Comparison of ENCODE assay signal across 16 cellular contexts in the genomic region with DNA sequence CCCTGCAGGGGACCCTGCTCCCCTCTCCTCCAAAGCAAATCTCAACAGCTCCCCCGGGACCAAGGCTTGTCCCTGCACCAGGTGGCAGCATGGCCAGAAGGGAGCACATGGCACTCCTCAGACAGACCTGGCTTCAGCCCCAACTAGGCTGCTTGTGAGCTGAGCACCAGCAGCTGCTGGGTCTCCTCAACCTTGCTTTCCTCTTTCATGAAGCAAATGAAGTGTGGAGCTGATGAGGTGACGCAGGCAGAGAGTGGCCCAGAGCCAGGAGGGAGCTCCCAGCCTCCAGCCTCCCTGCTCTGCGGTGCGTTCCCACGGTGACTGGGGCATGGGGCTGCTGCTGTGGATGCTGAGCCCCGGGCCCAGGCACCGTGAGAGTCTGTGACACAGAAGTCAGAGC. TPM values are rescaled to one million over a fixed set of nuclear protein-coding genes. Genes with fewer than 3 reads are reported as not detected.
DNase-seq lines count a peak whose midpoint lies in the region; ATAC-seq and TF ChIP-seq lines count a peak whose summit lies in the region.
"Had no signal": no experiment of that assay in that cellular context is flagged by ENCODE, and none has a peak within 500 bp of the region (broad histone marks: within the 10 kb centered on the region; RNA-seq: fewer than 3 reads in every experiment).

No MANE protein-coding gene starts in this region.

- DNase-seq in Daoy (ENCODE audit: low read depth) (peak; percentile 78), NCI-H1694 treated with DMSO at 0.1 percent for 48 hours (lab: John Stamatoyannopoulos, UW) (peak; percentile 93), astrocyte of the spinal cord (ENCODE audit: low read depth, low spot score) (peak; percentile 64), naive B cell (no peak), GDM1 (lab: John Stamatoyannopoulos, UW) (no peak), endodermal cell (no peak), SIG-M5 treated with dmso at 0.1 percent for 504 hours (lab: John Stamatoyannopoulos, UW; ENCODE audit: unreplicated experiment) (no peak)
- DNase-seq: activated CD4-positive, alpha-beta T cell treated with anti-CD3 and anti-CD28 coated beads for 1 hour; activated naive CD8-positive, alpha-beta T cell treated with anti-CD3 and anti-CD28 coated beads, Interleukin-2, amount 10 ng/mL, durations not matched to agents 7 days and 5 days; esophagus squamous epithelium; NCI-H2081 treated with DMSO at 0.1 percent for 48 hours; OCI-M1 had no signal

- H3K27me3 Mint-ChIP-seq in naive B cell (peaks cover 0 to 7% (median 0%) of the 10 kb centered on the region in 3 donors), endodermal cell (ENCODE audit: insufficient read depth) (no peaks in the 10 kb centered on the region)
- H3K27me3 Mint-ChIP-seq: activated naive CD8-positive, alpha-beta T cell treated with anti-CD3 and anti-CD28 coated beads, Interleukin-2, amount 10 ng/mL, durations not matched to agents 7 days and 5 days had no signal

- H3K4me1 Mint-ChIP-seq in naive B cell (peaks cover 15% of the 10 kb centered on the region in 3 donors), endodermal cell (no peaks in the 10 kb centered on the region)
- H3K4me1 Mint-ChIP-seq: activated naive CD8-positive, alpha-beta T cell treated with anti-CD3 and anti-CD28 coated beads, Interleukin-2, amount 10 ng/mL, durations not matched to agents 7 days and 5 days had no signal

- H3K27me3 ChIP-seq in endodermal cell (ENCODE audit: control insufficient read depth, insufficient read depth, low read length, poor library complexity, severe bottlenecking) = no peaks in the 10 kb centered on the region
- H3K27me3 ChIP-seq: neural progenitor cell had no signal

- ATAC-seq in naive B cell (ENCODE audit: low read depth in 2 of 2) (peak; percentile 18 to 30), GM21360 (IDR thresholded peaks at IDR 0.05; ENCODE audit: unreplicated experiment) (no peak)

- H3K27ac ChIP-seq in endodermal cell (ENCODE audit: low read depth, low read length) = no peak overlapping the region
- H3K27ac ChIP-seq: esophagus squamous epithelium, neural progenitor cell had no signal

- no peaks in the 10 kb centered on the region for H3K4me1 ChIP-seq in endodermal cell (ENCODE audit: control insufficient read depth, insufficient read depth, low read length)

- in situ Hi-C loops in astrocyte of the spinal cord (cut with HindIII; ENCODE audit: low sequenced_read_pairs) = no loop called here

- H3K4me3 Mint-ChIP-seq in naive B cell (peak overlapping the region in 1 of 8 donors; percentile 35), endodermal cell (no peak overlapping the region)
- H3K4me3 Mint-ChIP-seq: activated naive CD8-positive, alpha-beta T cell treated with anti-CD3 and anti-CD28 coated beads, Interleukin-2, amount 10 ng/mL, durations not matched to agents 7 days and 5 days; neural progenitor cell had no signal

- H3K9me3 ChIP-seq in endodermal cell (ENCODE audit: control insufficient read depth, low read length) = no peaks in the 10 kb centered on the region
- H3K9me3 ChIP-seq: esophagus squamous epithelium had no signal

- H3K9me3 Mint-ChIP-seq in naive B cell (no peaks in the 10 kb centered on the region), endodermal cell (peaks cover 3% of the 10 kb centered on the region)
- H3K9me3 Mint-ChIP-seq: IgD-negative memory B cell, neural progenitor cell had no signal

- TF ChIP-seq CTCF in astrocyte of the spinal cord (IDR thresholded peaks at IDR 0.05; ENCODE audit: low read depth, low read length) (no peak), endodermal cell (conservative IDR thresholded peaks at IDR 0.05) (no peak)

- no peaks in the 10 kb centered on the region for H3K36me3 Mint-ChIP-seq in naive B cell
- peaks cover 11% of the 10 kb centered on the region for H3K36me3 Mint-ChIP-seq in endodermal cell (ENCODE audit: low read depth)
- H3K36me3 Mint-ChIP-seq: activated naive CD8-positive, alpha-beta T cell treated with anti-CD3 and anti-CD28 coated beads, Interleukin-2, amount 10 ng/mL, durations not matched to agents 7 days and 5 days had no signal

- no peak overlapping the region for H3K9ac ChIP-seq in endodermal cell (ENCODE audit: extremely low read depth, low read length, poor library complexity, severe bottlenecking)
- H3K9ac ChIP-seq: neural progenitor cell had no signal

- 92 to 100% methylated on average over 3 to 7 of the region's 7 CpGs for WGBS in endodermal cell (ENCODE audit: insufficient coverage in 1 of 2, insufficient read length in 1 of 2), 2 experiments

- H3K4me3 ChIP-seq in astrocyte of the spinal cord (ENCODE audit: low read depth, low read length) (no peak overlapping the region), endodermal cell (ENCODE audit: low read length) (no peak overlapping the region)
- H3K4me3 ChIP-seq: esophagus squamous epithelium, neural progenitor cell, smooth muscle cell had no signal

- H3K27ac Mint-ChIP-seq in naive B cell (no peak overlapping the region), endodermal cell (no peak overlapping the region)
- H3K27ac Mint-ChIP-seq: activated naive CD8-positive, alpha-beta T cell treated with anti-CD3 and anti-CD28 coated beads, Interleukin-2, amount 10 ng/mL, durations not matched to agents 7 days and 5 days; IgD-negative memory B cell; neural progenitor cell had no signal

- H3K36me3 ChIP-seq in endodermal cell (ENCODE audit: control insufficient read depth, insufficient read depth, low read length) = no peaks in the 10 kb centered on the region
- H3K36me3 ChIP-seq: esophagus squamous epithelium, neural progenitor cell had no signal

RNA-seq across cellular contexts. Expression of a gene that starts 34.0 kb away (rescaled TPM):
- total RNA-seq in Daoy (2014; rRNA removed; shearing (Covaris generic)) = 2.5 and 5.1 TPM in 2 replicates
- polyA plus RNA-seq in naive B cell (ENCODE audit: low read depth in 6 of 6) = 1 to 10 TPM in 5 of 6 donors, not detected in 1; 3.1 to 8.8 (median 4.3) TPM
- total RNA-seq in endodermal cell = 100 to 1,000 TPM in 1 of 2 donors, 10 to 100 TPM in 1; 83.0 to 103 TPM
- polyA plus RNA-seq in endodermal cell (2013, experiment 1 of 2) = 28.4 TPM
- polyA plus RNA-seq in endodermal cell (2013, experiment 2 of 2) = 20.2 TPM

RNA-seq across cellular contexts. Expression of a gene that starts 47.5 kb away (rescaled TPM):
- 7.0 and 8.5 TPM in 2 replicates for total RNA-seq in Daoy (2014; rRNA removed; shearing (Covaris generic))
- polyA plus RNA-seq in naive B cell (ENCODE audit: low read depth in 6 of 6) = 10 to 100 TPM; 23.7 to 38.7 (median 35.7) TPM
- total RNA-seq in endodermal cell = 10 to 100 TPM; 50.4 to 56.4 TPM
- 30.8 TPM for polyA plus RNA-seq in endodermal cell (2013, experiment 1 of 2)
- polyA plus RNA-seq in endodermal cell (2013, experiment 2 of 2) = 32.3 TPM

Comparison
In these comparisons a context has a peak if more than half of its experiments do, and no peak if none do; other contexts are left out.
1. DNase-seq: peak in Daoy (single experiment), NCI-H1694 treated with DMSO at 0.1 percent for 48 hours (single experiment) and astrocyte of the spinal cord (single experiment); none in naive B cell (single experiment), GDM1 (single experiment), endodermal cell (single experiment) and SIG-M5 treated with dmso at 0.1 percent for 504 hours (single experiment).
2. RNA of a gene that starts 34.0 kb away (total RNA-seq): 83.0 to 103 TPM in endodermal cell; 2.5 to 5.1 TPM in Daoy; every median in the first group is over 10 times any median in the second.